In genomic region chr11:108093128-108093904, GRCh38 we compare ENCODE assay signal across 1 cellular context.
TF ChIP-seq lines count a peak whose summit lies in the region.

No MANE protein-coding gene starts in this region.

TF ChIP-seq in K562, 482 proteins besides CTCF, POLR2A, EP300 and RAD21 (continued from another document):
- TF ChIP-seq BRF2 (IDR thresholded peaks at IDR 0.05; ENCODE audit: borderline replicate concordance, insufficient read depth, insufficient read length) (no peak), SP2 (IDR thresholded peaks at IDR 0.05; ENCODE audit: extremely low read depth, low read depth, low read length, poor library complexity, severe bottlenecking) (no peak), ZNF24 (IDR thresholded peaks at IDR 0.05) (peak; percentile 58; the same call in 1 of the 2 replicates), ZNF778 (CRISPR knock-in tag; IDR thresholded peaks at IDR 0.05) (no peak), FOXJ3 (CRISPR knock-in tag; IDR thresholded peaks at IDR 0.05) (no peak), BCLAF1 (IDR thresholded peaks at IDR 0.05; ENCODE audit: borderline replicate concordance in 1 of 2, control insufficient read depth in 1 of 2, low read depth in 2 of 2, low read length in 1 of 2) (no peak), JUN (IDR thresholded peaks at IDR 0.05; ENCODE audit: borderline replicate concordance, low read depth, low read length) (no peak), JUN (CRISPR knock-in tag; IDR thresholded peaks at IDR 0.05; ENCODE audit: borderline replicate concordance) (no peak), MCM3 (IDR thresholded peaks at IDR 0.05) (no peak), PREB (CRISPR knock-in tag; IDR thresholded peaks at IDR 0.05) (no peak), ZBTB40 (IDR thresholded peaks at IDR 0.05) (peak; percentile 40; the same call in 1 of the 2 replicates), ZBTB40 (CRISPR knock-in tag; IDR thresholded peaks at IDR 0.05) (no peak), ETV6 (IDR thresholded peaks at IDR 0.05; ENCODE audit: borderline replicate concordance in 1 of 2, low read depth in 2 of 2, low read length in 1 of 2) (no peak), ETV6 (CRISPR knock-in tag; IDR thresholded peaks at IDR 0.05; ENCODE audit: borderline replicate concordance) (no peak), MEIS2 (IDR thresholded peaks at IDR 0.05; ENCODE audit: partially characterized antibody) (peak; percentile 33), TAF9B (IDR thresholded peaks at IDR 0.05; ENCODE audit: partially characterized antibody) (no peak), HEY1 (CRISPR knock-in tag; IDR thresholded peaks at IDR 0.05; ENCODE audit: borderline replicate concordance) (no peak), XRCC5 (IDR thresholded peaks at IDR 0.05; ENCODE audit: low read depth, low read length) (no peak)
